In the genomic region with DNA sequence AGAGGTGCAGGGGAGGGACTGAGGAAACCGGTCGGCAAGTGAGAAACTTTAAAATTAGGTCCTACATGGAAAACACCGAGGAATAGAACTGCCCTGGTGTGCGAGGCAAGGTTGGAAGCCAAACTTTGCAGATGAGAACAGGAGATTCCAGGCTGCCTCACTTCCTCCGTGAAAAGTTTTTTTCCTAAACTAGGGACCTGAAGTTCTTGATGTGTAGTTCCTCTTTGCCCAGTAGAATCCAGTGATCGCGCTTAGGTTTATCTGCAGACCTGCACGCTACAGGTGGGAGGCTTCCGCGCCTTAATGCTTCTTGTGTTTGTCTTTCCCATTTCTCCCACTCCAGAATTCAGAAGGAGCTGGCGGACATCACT, we compare ENCODE assay signal across 8 cellular contexts. TPM values are rescaled to one million over a fixed set of nuclear protein-coding genes. Genes with fewer than 3 reads are reported as not detected.
DNase-seq lines count a peak whose midpoint lies in the region; ATAC-seq and TF ChIP-seq lines count a peak whose summit lies in the region.

No MANE protein-coding gene starts in this region.

- H3K9ac ChIP-seq in SK-N-MC (ENCODE audit: insufficient read length) = peak overlapping the region; percentile 85
- H3K9ac ChIP-seq in fibroblast of lung (ENCODE audit: insufficient read depth, low read length) = peak overlapping the region; percentile 76
- no peak overlapping the region for H3K9ac ChIP-seq in parathyroid adenoma

- H3K4me3 ChIP-seq in SK-N-MC (peak overlapping the region; percentile 79), fibroblast of lung (replicated peaks in 1 of 4; ENCODE audit: control extremely low read depth in 1 of 4, insufficient read depth in 1 of 4, low read depth in 3 of 4, low read length in 4 of 4) (peak overlapping the region; percentile 57 to 76 (median 61)), parathyroid adenoma (ENCODE audit: low read depth, low read length) (peak overlapping the region; percentile 60)

- H3K27me3 ChIP-seq in fibroblast of lung (ENCODE audit: control insufficient read depth, insufficient read depth, low read length) = no peaks in the 10 kb centered on the region
- no peaks in the 10 kb centered on the region for H3K27me3 ChIP-seq in parathyroid adenoma (ENCODE audit: control insufficient read depth, insufficient read depth, low read length)

- H2AFZ ChIP-seq in fibroblast of lung (ENCODE audit: low read length) (peak overlapping the region; percentile 62), parathyroid adenoma (peak overlapping the region; percentile 64)

- H3K9me3 ChIP-seq in SK-N-MC (ENCODE audit: low read depth, low read length) (no peaks in the 10 kb centered on the region), fibroblast of lung (ENCODE audit: control insufficient read depth, insufficient read depth, low read depth, low read length) (no peaks in the 10 kb centered on the region), parathyroid adenoma (ENCODE audit: control insufficient read depth, low read length) (no peaks in the 10 kb centered on the region)

- H3K4me2 ChIP-seq in fibroblast of lung (ENCODE audit: extremely low read depth, insufficient read depth, low read length) = peak overlapping the region; percentile 89
- peak overlapping the region; percentile 90 for H3K4me2 ChIP-seq in parathyroid adenoma (ENCODE audit: low read length)

- DNase-seq in Right ventricle myocardium superior (no peak), left cardiac atrium (no peak), SK-N-MC (ENCODE audit: low read depth, low spot score) (no peak), fibroblast of lung (ENCODE audit: low read depth in 2 of 2) (peak in 1 of 2 donors; percentile 18), head of caudate nucleus (no peak)

- no peaks in the 10 kb centered on the region for H4K20me1 ChIP-seq in fibroblast of lung (ENCODE audit: control insufficient read depth, extremely low read depth, insufficient read depth, low read length)

- ATAC-seq in Right ventricle myocardium superior (ENCODE audit: poor library complexity) (peak; percentile 3), left cardiac atrium (no peak), HG03439 (IDR thresholded peaks at IDR 0.05; ENCODE audit: unreplicated experiment) (no peak), GM18858 (IDR thresholded peaks at IDR 0.05; ENCODE audit: unreplicated experiment) (no peak)

- intact Hi-C loops in Right ventricle myocardium superior (cut with DNase I) (no loop called here), left cardiac atrium (cut with DNase I) (no loop called here), head of caudate nucleus (cut with DNase I) (loop anchor here (10.0 kb wide), 1 partner anchor 606 kb away; the partner anchor contains the start of gene UBE2E2)

- H3K4me1 ChIP-seq in fibroblast of lung (ENCODE audit: control insufficient read depth, extremely low read depth, insufficient read depth, low read length) (peaks cover 5% of the 10 kb centered on the region), parathyroid adenoma (no peaks in the 10 kb centered on the region)

- no peak for TF ChIP-seq CTCF in fibroblast of lung (conservative IDR thresholded peaks at IDR 0.05 in 1 of 2, IDR thresholded peaks at IDR 0.05 in 1 of 2; ENCODE audit: low read depth in 1 of 2, low read length in 2 of 2)
- no peak for TF ChIP-seq CTCF in parathyroid adenoma (IDR thresholded peaks at IDR 0.05)

- H3K79me2 ChIP-seq in fibroblast of lung (ENCODE audit: control insufficient read depth, insufficient read depth, low read length) = peaks cover 55% of the 10 kb centered on the region
- peaks cover 21% of the 10 kb centered on the region for H3K79me2 ChIP-seq in parathyroid adenoma

- H3K36me3 ChIP-seq in SK-N-MC (ENCODE audit: insufficient read depth, low read length) (peaks cover 26% of the 10 kb centered on the region), fibroblast of lung (ENCODE audit: control insufficient read depth, insufficient read depth, low read length) (no peaks in the 10 kb centered on the region), parathyroid adenoma (ENCODE audit: control insufficient read depth, insufficient read depth, low read length) (no peaks in the 10 kb centered on the region)

- no peak overlapping the region for H3K27ac ChIP-seq in SK-N-MC
- H3K27ac ChIP-seq in fibroblast of lung (ENCODE audit: insufficient read depth, low read length) = peak overlapping the region; percentile 66
- peak overlapping the region; percentile 13 for H3K27ac ChIP-seq in parathyroid adenoma

RNA-seq across cellular contexts. Expression of gene UBE2E1, which starts 5.3 kb away (rescaled TPM):
- total RNA-seq in Right ventricle myocardium superior (69.9 TPM), left cardiac atrium (10 to 100 TPM; 51.8 to 54.7 TPM), fibroblast of lung (94.5 and 129 TPM in 2 replicates)
- 135 and 174 TPM in 2 replicates for polyA plus RNA-seq in fibroblast of lung
- 109 and 144 TPM in 2 replicates for polyA plus RNA-seq in fibroblast of lung (2012)
- polyA minus RNA-seq in fibroblast of lung (ENCODE audit: low replicate concordance) = 23.5 and 35.9 TPM in 2 replicates
